ENCODE assay signal across 22 cellular contexts in the genomic region with DNA sequence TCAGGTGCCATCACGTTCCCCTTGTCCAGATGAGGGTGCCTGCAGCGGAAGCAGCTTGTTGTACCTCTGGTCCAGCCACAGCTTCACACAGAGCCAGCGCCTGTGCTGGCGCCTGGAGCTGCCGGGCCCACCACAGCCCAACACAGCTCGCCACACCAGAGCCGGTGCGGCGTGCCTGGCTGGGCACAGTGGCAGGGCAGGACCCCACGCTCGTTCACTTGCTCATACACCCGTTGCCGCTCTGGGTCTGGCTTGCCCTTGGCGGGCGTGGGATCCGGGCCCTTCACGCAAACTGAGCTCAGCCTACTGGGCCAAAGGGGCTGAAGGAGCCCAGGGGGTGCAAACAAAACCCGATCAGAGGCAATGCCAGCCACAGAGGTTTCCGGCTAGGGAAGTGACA.
A peak's percentile ranks its signal among the peaks of the same experiment; 100 is the strongest.
DNase-seq lines count a peak whose midpoint lies in the region; ATAC-seq, FAIRE-seq and TF ChIP-seq lines count a peak whose summit lies in the region.
"Had no signal": no experiment of that assay in that cellular context is flagged by ENCODE, and none has a peak within 500 bp of the region (broad histone marks: within the 10 kb centered on the region; RNA-seq: fewer than 3 reads in every experiment).

No MANE protein-coding gene starts in this region.

- peak in 2 of 3 donors; percentile 32 to 50 for DNase-seq in right cardiac atrium
- DNase-seq in left ventricle myocardium inferior = no peak
- peak in 1 of 2 experiments; percentile 46 for DNase-seq in H1 (ENCODE audit: low read depth in 1 of 2, low spot score in 2 of 2)
- peak; percentile 85 for DNase-seq in mesenteric fat pad (ENCODE audit: low spot score)
- no peak for DNase-seq in WERI-Rb-1
- DNase-seq in NCI-H526 treated with DMSO at 0.1 percent for 48 hours (lab: John Stamatoyannopoulos, UW) = no peak
- DNase-seq in NCI-H1048 (lab: John Stamatoyannopoulos, UW) = no peak
- DNase-seq: Calu3; CD8-positive, alpha-beta memory T cell; DMS153; Karpas-422; MV-4-11; NCI-H1694; NCI-H2081; NCI-H2171 treated with DMSO at 0.1 percent for 48 hours; NCI-H524 treated with DMSO at 0.1 percent for 48 hours; OCI-M1; SHP77 had no signal

- H2AK5ac ChIP-seq in H1 (ENCODE audit: low read depth, low read length) = no peak overlapping the region

- POLR2A ChIA-PET in H1 (lab: Charles Lee; ENCODE audit: partially characterized antibody) = no interaction called here

- 94% methylated on average over 19 of the region's 19 CpGs for WGBS in right cardiac atrium
- WGBS in H1 (ENCODE audit: extremely low coverage in 1 of 2, insufficient coverage in 1 of 2, insufficient read length in 1 of 2, insufficient replicate concordance in 2 of 2, low coverage in 1 of 2, low lambda C conversion rate in 2 of 2, missing lambda C conversion rate in 1 of 2), 2 experiments = 94% methylated on average over 18 of the region's 19 CpGs; no CpG with 5 or more reads in 1 of the 2 experiments

- H4K20me1 ChIP-seq in H1 (replicated peaks in 1 of 2; ENCODE audit: control insufficient read depth in 1 of 2, insufficient read depth in 2 of 2, low read length in 2 of 2) = no peaks in the 10 kb centered on the region

- no peaks in the 10 kb centered on the region for H3K27me3 ChIP-seq in right cardiac atrium (ENCODE audit: control insufficient read depth, insufficient read depth)
- H3K27me3 ChIP-seq in left ventricle myocardium inferior (ENCODE audit: low read depth) = no peaks in the 10 kb centered on the region
- H3K27me3 ChIP-seq in H1 (replicated peaks in 1 of 4; ENCODE audit: control insufficient read depth in 3 of 4, extremely low read depth in 1 of 4, insufficient read depth in 3 of 4, low read length in 3 of 4) = no peaks in the 10 kb centered on the region
- no peaks in the 10 kb centered on the region for H3K27me3 ChIP-seq in WERI-Rb-1 (ENCODE audit: insufficient read depth, low read depth, severe bottlenecking)

- no peak for FAIRE-seq in H1 (lab: Jason Lieb, UNC)
- FAIRE-seq: A204.1, G401.6, RCC 7860 had no signal

- no peak for TF ChIP-seq EP300 in H1 (IDR thresholded peaks at IDR 0.05; ENCODE audit: borderline replicate concordance in 1 of 2, low read depth in 2 of 2, low read length in 2 of 2)

- H3K4me3 ChIP-seq in right cardiac atrium (ENCODE audit: low read length) = no peak overlapping the region
- no peak overlapping the region for H3K4me3 ChIP-seq in left ventricle myocardium inferior
- H3K4me3 ChIP-seq in H1 (ENCODE audit: extremely low read depth in 1 of 4, insufficient read depth in 2 of 4, low read depth in 3 of 4, low read length in 4 of 4) = no peak overlapping the region
- H3K4me3 ChIP-seq in WERI-Rb-1 (ENCODE audit: low read depth, low read length) = no peak overlapping the region

- no peak overlapping the region for H2BK120ac ChIP-seq in H1 (replicated peaks; ENCODE audit: low read depth, low read length)

- no peak overlapping the region for H4K5ac ChIP-seq in H1 (ENCODE audit: insufficient read length, low read depth, low read length)

- H3K4ac ChIP-seq in H1 (replicated peaks; ENCODE audit: insufficient read length, low read depth, low read length) = no peak overlapping the region

- H3K23me2 ChIP-seq in H1 (ENCODE audit: low read depth, low read length) = no peaks in the 10 kb centered on the region

- no peak overlapping the region for H3K27ac ChIP-seq in right cardiac atrium (ENCODE audit: low read length)
- H3K27ac ChIP-seq in left ventricle myocardium inferior (replicated peaks) = no peak overlapping the region
- H3K27ac ChIP-seq in H1 (ENCODE audit: low read depth, low read length) = no peak overlapping the region
- no peak overlapping the region for H3K27ac ChIP-seq in WERI-Rb-1
- H3K27ac ChIP-seq: C4-2B had no signal

- no peak overlapping the region for H4K8ac ChIP-seq in H1 (ENCODE audit: extremely low read depth, insufficient read depth, low read length)

- ATAC-seq in right cardiac atrium = no peak

- H3K9ac ChIP-seq in H1 (replicated peaks in 1 of 4; ENCODE audit: extremely low read depth in 1 of 4, low read depth in 3 of 4, low read length in 3 of 4) = no peak overlapping the region

- no peak overlapping the region for H2BK15ac ChIP-seq in H1 (ENCODE audit: low read length)

- no peak overlapping the region for H2BK5ac ChIP-seq in H1 (ENCODE audit: low read depth, low read length)

- H3K18ac ChIP-seq in H1 (ENCODE audit: extremely low read depth, low read length) = no peak overlapping the region

- no peak overlapping the region for H3K4me2 ChIP-seq in H1 (ENCODE audit: insufficient read depth in 1 of 2, low read depth in 2 of 2, low read length in 2 of 2)

- H3K56ac ChIP-seq in H1 (replicated peaks; ENCODE audit: insufficient read length, low read depth, low read length) = no peak overlapping the region

- H3K36me3 ChIP-seq in left ventricle myocardium inferior (no peaks in the 10 kb centered on the region), H1 (ENCODE audit: control insufficient read depth in 2 of 4, insufficient read depth in 4 of 4, low read length in 3 of 4) (no peaks in the 10 kb centered on the region), WERI-Rb-1 (no peaks in the 10 kb centered on the region)

- H2BK20ac ChIP-seq in H1 (ENCODE audit: low read length) = no peak overlapping the region

- no peak for TF ChIP-seq POLR2A in H1 (IDR thresholded peaks at IDR 0.05; ENCODE audit: control extremely low read depth in 1 of 2, low read depth in 2 of 2, low read length in 2 of 2)

- H3K9me3 ChIP-seq in right cardiac atrium (ENCODE audit: control insufficient read depth, low read length) (no peaks in the 10 kb centered on the region), left ventricle myocardium inferior (replicated peaks) (no peaks in the 10 kb centered on the region), H1 (ENCODE audit: insufficient read depth in 2 of 2, low read depth in 1 of 2, low read length in 1 of 2) (no peaks in the 10 kb centered on the region), WERI-Rb-1 (ENCODE audit: severe bottlenecking) (no peaks in the 10 kb centered on the region)

- no peak for TF ChIP-seq RAD21 in H1 (IDR thresholded peaks at IDR 0.05 in 1 of 2, conservative IDR thresholded peaks at IDR 0.05 in 1 of 2; ENCODE audit: low read depth in 2 of 2, low read length in 2 of 2)

- H2BK12ac ChIP-seq in H1 (ENCODE audit: low read depth, low read length) = no peak overlapping the region

- no peak overlapping the region for H3K23ac ChIP-seq in H1 (ENCODE audit: insufficient read length)

- intact Hi-C loops in right cardiac atrium (cut with DNase I) = no loop called here
- intact Hi-C loops in left ventricle myocardium inferior (cut with micrococcal nuclease) = no loop called here

- no peak overlapping the region for H3K14ac ChIP-seq in H1 (ENCODE audit: insufficient read length)

- H3K79me1 ChIP-seq in H1 (ENCODE audit: low read depth, low read length) = no peaks in the 10 kb centered on the region

- H2AFZ ChIP-seq in H1 (ENCODE audit: low read length) = peak overlapping the region; percentile 62; the same call in 1 of the 2 replicates

- H3K4me1 ChIP-seq in right cardiac atrium (ENCODE audit: control insufficient read depth, insufficient read depth, low read length) (no peaks in the 10 kb centered on the region), left ventricle myocardium inferior (no peaks in the 10 kb centered on the region), H1 (replicated peaks in 1 of 4; ENCODE audit: control insufficient read depth in 3 of 4, insufficient read depth in 4 of 4, low read length in 3 of 4) (no peaks in the 10 kb centered on the region)

- H3K79me2 ChIP-seq in H1 (ENCODE audit: control insufficient read depth in 1 of 2, insufficient read depth in 2 of 2, low read length in 2 of 2) = no peaks in the 10 kb centered on the region

- TF ChIP-seq CTCF in left ventricle myocardium inferior (IDR thresholded peaks at IDR 0.05; ENCODE audit: borderline replicate concordance) (no peak), H1 (IDR thresholded peaks at IDR 0.05; ENCODE audit: control extremely low read depth in 1 of 3, insufficient read depth in 1 of 3, low read depth in 1 of 3, low read length in 3 of 3) (no peak), WERI-Rb-1 (IDR thresholded peaks at IDR 0.05; ENCODE audit: low read depth, low read length) (no peak)

- CTCF ChIA-PET in H1 (lab: Charles Lee; ENCODE audit: partially characterized antibody) = interaction anchor here (0.5 to 2.0 kb wide), 6 partner anchors 8 to 617 kb away, joined by 3 to 9 read pairs (median 4); no protein-coding TSS in a partner anchor

- no peak overlapping the region for H4K91ac ChIP-seq in H1 (replicated peaks; ENCODE audit: insufficient read length, low read length)

TF ChIP-seq in H1, 55 proteins besides CTCF, POLR2A, EP300 and RAD21 (continues in another document):
- TF ChIP-seq CTBP2 (IDR thresholded peaks at IDR 0.05; ENCODE audit: borderline replicate concordance, insufficient read depth, insufficient read length, low read length) (no peak), SUZ12 (IDR thresholded peaks at IDR 0.05; ENCODE audit: low read length) (no peak), BRCA1 (IDR thresholded peaks at IDR 0.05; ENCODE audit: low read depth, low read length) (no peak), YY1 (IDR thresholded peaks at IDR 0.05; ENCODE audit: low read depth, low read length) (no peak), SP1 (IDR thresholded peaks at IDR 0.05; ENCODE audit: low read depth, low read length) (no peak), KDM5A (IDR thresholded peaks at IDR 0.05; ENCODE audit: low read length) (no peak)
- TF ChIP-seq, protein P1, sequence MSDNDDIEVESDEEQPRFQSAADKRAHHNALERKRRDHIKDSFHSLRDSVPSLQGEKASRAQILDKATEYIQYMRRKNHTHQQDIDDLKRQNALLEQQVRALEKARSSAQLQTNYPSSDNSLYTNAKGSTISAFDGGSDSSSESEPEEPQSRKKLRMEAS (IDR thresholded peaks at IDR 0.05) = no peak

Comparison
In these comparisons a context has a peak if more than half of its experiments do, and no peak if none do; other contexts are left out.
1. DNase-seq: peak in right cardiac atrium (2 of 3) and mesenteric fat pad (single experiment); none in left ventricle myocardium inferior (single experiment), WERI-Rb-1 (single experiment), NCI-H526 treated with DMSO at 0.1 percent for 48 hours (single experiment) and NCI-H1048 (single experiment).